Comparison of ENCODE assay signal across 8 cellular contexts in genomic region chr15:43903864-43904290, GRCh38.
DNase-seq lines count a peak whose midpoint lies in the region; ATAC-seq, FAIRE-seq and TF ChIP-seq lines count a peak whose summit lies in the region.

No MANE protein-coding gene starts in this region.

- H3K9me3 Mint-ChIP-seq in activated T-helper 2 cell treated with anti-CD3 and anti-CD28 coated beads, Interferon-gamma antibody, Interleukin-2, Interleukin-4, amounts not matched to agents 10 μg/mL and 5 μg/mL and 100 μg/mL, durations not matched to agents 14 hours and 24 hours and 36 hours, result no peaks in the 10 kb centered on the region
- H3K9me3 Mint-ChIP-seq in osteocyte (ENCODE audit: unreplicated experiment), result no peaks in the 10 kb centered on the region

- ATAC-seq in RWPE2 (ENCODE audit: low read depth), result peak; percentile 62

- no peak overlapping the region for H3K27ac Mint-ChIP-seq in activated T-helper 2 cell treated with anti-CD3 and anti-CD28 coated beads, Interferon-gamma antibody, Interleukin-2, Interleukin-4, amounts not matched to agents 10 μg/mL and 5 μg/mL and 100 μg/mL, durations not matched to agents 14 hours and 24 hours and 36 hours
- H3K27ac Mint-ChIP-seq in osteocyte (ENCODE audit: unreplicated experiment), result no peak overlapping the region

- H3K9me3 ChIP-seq in RWPE2 (ENCODE audit: severe bottlenecking), result no peaks in the 10 kb centered on the region

- no peaks in the 10 kb centered on the region for H3K27me3 Mint-ChIP-seq in activated T-helper 2 cell treated with anti-CD3 and anti-CD28 coated beads, Interferon-gamma antibody, Interleukin-2, Interleukin-4, amounts not matched to agents 10 μg/mL and 5 μg/mL and 100 μg/mL, durations not matched to agents 14 hours and 24 hours and 36 hours (ENCODE audit: low read depth)
- no peaks in the 10 kb centered on the region for H3K27me3 Mint-ChIP-seq in osteocyte (ENCODE audit: unreplicated experiment)

- FAIRE-seq in HTR-8/SVneo (lab: Jason Lieb, UNC), result no peak

- intact Hi-C loops in activated T-helper 2 cell treated with anti-CD3 and anti-CD28 coated beads, Interferon-gamma antibody, Interleukin-2, Interleukin-4, amounts not matched to agents 10 μg/mL and 5 μg/mL and 100 μg/mL, durations not matched to agents 14 hours and 24 hours and 36 hours (cut with micrococcal nuclease), result loop anchor here (1.0 to 10.0 kb wide), 2 partner anchors 162 to 311 kb away; no protein-coding TSS in a partner anchor

- DNase-seq in Daoy (ENCODE audit: low read depth) (peak; percentile 58), HTR-8/SVneo (ENCODE audit: insufficient read length, low spot score) (peak; percentile 67), RWPE2 (ENCODE audit: low spot score) (no peak), foreskin fibroblast (peak; percentile 41 to 76), osteocyte (ENCODE audit: extremely low spot score, unreplicated experiment) (peak; percentile 86), ureter (ENCODE audit: low spot score) (peak; percentile 50), OCI-M2 (lab: John Stamatoyannopoulos, UW; ENCODE audit: unreplicated experiment) (no peak)
- peak; percentile 41 for DNase-seq in activated T-helper 2 cell treated with anti-CD3 and anti-CD28 coated beads, Interferon-gamma antibody, Interleukin-2, Interleukin-4, amounts not matched to agents 10 μg/mL and 5 μg/mL and 100 μg/mL, durations not matched to agents 14 hours and 24 hours and 36 hours (ENCODE audit: low spot score)

- no peak overlapping the region for H3K27ac ChIP-seq in RWPE2 (ENCODE audit: poor library complexity, severe bottlenecking)

- peaks cover 18% of the 10 kb centered on the region for H3K4me1 ChIP-seq in RWPE2 (ENCODE audit: insufficient read depth, poor library complexity, severe bottlenecking)

- no peaks in the 10 kb centered on the region for H3K27me3 ChIP-seq in RWPE2 (ENCODE audit: insufficient read depth, poor library complexity, severe bottlenecking)

- H3K36me3 Mint-ChIP-seq in activated T-helper 2 cell treated with anti-CD3 and anti-CD28 coated beads, Interferon-gamma antibody, Interleukin-2, Interleukin-4, amounts not matched to agents 10 μg/mL and 5 μg/mL and 100 μg/mL, durations not matched to agents 14 hours and 24 hours and 36 hours (ENCODE audit: low read depth), result no peaks in the 10 kb centered on the region
- H3K36me3 Mint-ChIP-seq in osteocyte (ENCODE audit: unreplicated experiment), result no peaks in the 10 kb centered on the region

- H3K4me3 ChIP-seq in RWPE2 (ENCODE audit: severe bottlenecking) (no peak overlapping the region), foreskin fibroblast (ENCODE audit: low read depth in 1 of 2, low read length in 2 of 2) (no peak overlapping the region)

- H3K4me3 Mint-ChIP-seq in activated T-helper 2 cell treated with anti-CD3 and anti-CD28 coated beads, Interferon-gamma antibody, Interleukin-2, Interleukin-4, amounts not matched to agents 10 μg/mL and 5 μg/mL and 100 μg/mL, durations not matched to agents 14 hours and 24 hours and 36 hours (ENCODE audit: low read depth), result no peak overlapping the region
- H3K4me3 Mint-ChIP-seq in osteocyte (ENCODE audit: unreplicated experiment), result no peak overlapping the region

- H3K36me3 ChIP-seq in RWPE2 (ENCODE audit: low read depth), result peaks cover 17% of the 10 kb centered on the region; the same call in 1 of the 2 replicates

- peak; percentile 99 for TF ChIP-seq CTCF in RWPE2 (IDR thresholded peaks at IDR 0.05; ENCODE audit: poor library complexity, severe bottlenecking)
- TF ChIP-seq CTCF in foreskin fibroblast (IDR thresholded peaks at IDR 0.05; ENCODE audit: low read depth, low read length), result peak; percentile 76
- TF ChIP-seq CTCF in osteocyte (IDR thresholded peaks at IDR 0.05), result peak; percentile 90

- peaks cover 2% of the 10 kb centered on the region for H3K4me1 Mint-ChIP-seq in activated T-helper 2 cell treated with anti-CD3 and anti-CD28 coated beads, Interferon-gamma antibody, Interleukin-2, Interleukin-4, amounts not matched to agents 10 μg/mL and 5 μg/mL and 100 μg/mL, durations not matched to agents 14 hours and 24 hours and 36 hours (ENCODE audit: low read depth)
- H3K4me1 Mint-ChIP-seq in osteocyte (ENCODE audit: unreplicated experiment), result peaks cover 2% of the 10 kb centered on the region

Comparison
In these comparisons a context has a peak if more than half of its experiments do, and no peak if none do; other contexts are left out.
1. DNase-seq: peak in Daoy (single experiment), HTR-8/SVneo (single experiment), activated T-helper 2 cell treated with anti-CD3 and anti-CD28 coated beads, Interferon-gamma antibody, Interleukin-2, Interleukin-4, amounts not matched to agents 10 μg/mL and 5 μg/mL and 100 μg/mL, durations not matched to agents 14 hours and 24 hours and 36 hours (single experiment), foreskin fibroblast (2 of 2), osteocyte (single experiment) and ureter (single experiment); none in RWPE2 (single experiment) and OCI-M2 (single experiment).
2. Peak in every context shown above with its lines, with median percentiles within 50 percentile points of each other: CTCF ChIP-seq.